1 cellular context compared by ENCODE assay signal in genomic region chr12:75938189-75938588, GRCh38.
TF ChIP-seq lines count a peak whose summit lies in the region.

No MANE protein-coding gene starts in this region.

TF ChIP-seq in K562, 482 proteins besides CTCF, POLR2A, EP300 and RAD21 (continued from another document and continues in another):
- TF ChIP-seq MNT (conservative IDR thresholded peaks at IDR 0.05) (peak in 1 of 2 experiments; percentile 47; a peak in 2 of 4 replicates), XRCC3 (IDR thresholded peaks at IDR 0.05) (no peak), UBTF (IDR thresholded peaks at IDR 0.05; ENCODE audit: borderline replicate concordance in 1 of 2, low read depth in 2 of 2, low read length in 2 of 2) (no peak), BACH1 (tag; IDR thresholded peaks at IDR 0.05) (no peak), MECOM (CRISPR knock-in tag; IDR thresholded peaks at IDR 0.05) (peak; percentile 57; the same call in 1 of the 2 replicates), NFE2L1 (tag; IDR thresholded peaks at IDR 0.05; ENCODE audit: borderline replicate concordance, low read depth) (no peak), HDAC3 (IDR thresholded peaks at IDR 0.05; ENCODE audit: borderline replicate concordance, partially characterized antibody) (no peak), NKRF (IDR thresholded peaks at IDR 0.05; ENCODE audit: borderline replicate concordance) (no peak; the same call in 1 of the 2 replicates), ZNF785 (CRISPR knock-in tag; IDR thresholded peaks at IDR 0.05) (no peak), NEUROD1 (IDR thresholded peaks at IDR 0.05; ENCODE audit: borderline replicate concordance, low read depth, low read length, partially characterized antibody) (peak; percentile 24), RCOR1 (IDR thresholded peaks at IDR 0.05; ENCODE audit: borderline replicate concordance in 1 of 2, low read depth in 2 of 2, low read length in 2 of 2) (peak in 1 of 2 experiments; percentile 44; a peak in 1 of 4 replicates), E2F8 (IDR thresholded peaks at IDR 0.05; ENCODE audit: low read depth, partially characterized antibody) (no peak), TCFL5 (CRISPR knock-in tag; conservative IDR thresholded peaks at IDR 0.05) (no peak), DIDO1 (tag; IDR thresholded peaks at IDR 0.05; ENCODE audit: low read depth) (no peak), SRSF3 (IDR thresholded peaks at IDR 0.05; ENCODE audit: insufficient read depth, low read length) (no peak), JUND (IDR thresholded peaks at IDR 0.05; ENCODE audit: borderline replicate concordance, low read depth, low read length) (peak; percentile 34; the same call in 1 of the 2 replicates), JUND (tag; IDR thresholded peaks at IDR 0.05; ENCODE audit: borderline replicate concordance, low read depth, low read length) (no peak; the same call in 2 of the 3 replicates), STAT5A (IDR thresholded peaks at IDR 0.05; ENCODE audit: borderline replicate concordance, low read length) (peak; percentile 31; the same call in 1 of the 2 replicates), ZNF146 (CRISPR knock-in tag; IDR thresholded peaks at IDR 0.05; ENCODE audit: unreplicated experiment) (no peak), HEY1 (CRISPR knock-in tag; IDR thresholded peaks at IDR 0.05; ENCODE audit: borderline replicate concordance) (no peak), ZNF280B (CRISPR knock-in tag; IDR thresholded peaks at IDR 0.05) (no peak), PPARD (CRISPR knock-in tag; IDR thresholded peaks at IDR 0.05) (no peak), TOE1 (IDR thresholded peaks at IDR 0.05; ENCODE audit: borderline replicate concordance) (peak; percentile 35; the same call in 1 of the 2 replicates), TOE1 (CRISPR knock-in tag; IDR thresholded peaks at IDR 0.05; ENCODE audit: borderline replicate concordance, low read depth) (no peak), KDM1A (IDR thresholded peaks at IDR 0.05) (peak in 1 of 2 experiments; percentile 61; a peak in 2 of 4 replicates), PATZ1 (CRISPR knock-in tag; IDR thresholded peaks at IDR 0.05; ENCODE audit: borderline replicate concordance) (no peak), ZNF445 (CRISPR knock-in tag; IDR thresholded peaks at IDR 0.05; ENCODE audit: low read depth) (no peak), MTA3 (IDR thresholded peaks at IDR 0.05; ENCODE audit: borderline replicate concordance) (0 out of 2 replicates have a peak, but pooled peaks have one; percentile 59), RFX1 (IDR thresholded peaks at IDR 0.05) (peak; percentile 41; the same call in 1 of the 2 replicates), ATF1 (CRISPR knock-in tag; IDR thresholded peaks at IDR 0.05) (no peak), ATF1 (tag; IDR thresholded peaks at IDR 0.05) (0 out of 2 replicates have a peak, but pooled peaks have one; percentile 15), CBFA2T2 (conservative IDR thresholded peaks at IDR 0.05) (peak; percentile 65), ARHGAP35 (IDR thresholded peaks at IDR 0.05; ENCODE audit: partially characterized antibody) (peak; percentile 40), FIP1L1 (IDR thresholded peaks at IDR 0.05; ENCODE audit: low read depth, low read length, poor library complexity, severe bottlenecking) (no peak), ZKSCAN1 (IDR thresholded peaks at IDR 0.05; ENCODE audit: low read depth, low read length) (no peak), ZNF449 (CRISPR knock-in tag; IDR thresholded peaks at IDR 0.05) (no peak), HNRNPL (IDR thresholded peaks at IDR 0.05; ENCODE audit: low read depth, low read length) (no peak), NR1H2 (CRISPR knock-in tag; IDR thresholded peaks at IDR 0.05) (no peak), CREB3L1 (IDR thresholded peaks at IDR 0.05; ENCODE audit: borderline replicate concordance, low read depth) (no peak), MAFF (IDR thresholded peaks at IDR 0.05; ENCODE audit: low read length) (peak; percentile 36; the same call in 1 of the 2 replicates), TAL1 (IDR thresholded peaks at IDR 0.05) (peak; percentile 61), BCOR (IDR thresholded peaks at IDR 0.05) (0 out of 2 replicates have a peak, but pooled peaks have one; percentile 9), ZNF12 (CRISPR knock-in tag; IDR thresholded peaks at IDR 0.05) (no peak), NFIC (IDR thresholded peaks at IDR 0.05) (peak; percentile 41), ATF4 (CRISPR knock-in tag; IDR thresholded peaks at IDR 0.05) (no peak), HLTF (IDR thresholded peaks at IDR 0.05) (peak; percentile 20; the same call in 1 of the 2 replicates), RAD51 (IDR thresholded peaks at IDR 0.05; ENCODE audit: borderline replicate concordance, low read depth) (no peak), TAF15 (IDR thresholded peaks at IDR 0.05; ENCODE audit: low read depth, low read length) (no peak), TCF3 (CRISPR knock-in tag; IDR thresholded peaks at IDR 0.05) (peak; percentile 61), DACH1 (IDR thresholded peaks at IDR 0.05; ENCODE audit: partially characterized antibody) (peak; percentile 66), ZNF644 (tag; IDR thresholded peaks at IDR 0.05; ENCODE audit: low read depth) (no peak), ARID2 (IDR thresholded peaks at IDR 0.05) (no peak)
